In the genomic region with DNA sequence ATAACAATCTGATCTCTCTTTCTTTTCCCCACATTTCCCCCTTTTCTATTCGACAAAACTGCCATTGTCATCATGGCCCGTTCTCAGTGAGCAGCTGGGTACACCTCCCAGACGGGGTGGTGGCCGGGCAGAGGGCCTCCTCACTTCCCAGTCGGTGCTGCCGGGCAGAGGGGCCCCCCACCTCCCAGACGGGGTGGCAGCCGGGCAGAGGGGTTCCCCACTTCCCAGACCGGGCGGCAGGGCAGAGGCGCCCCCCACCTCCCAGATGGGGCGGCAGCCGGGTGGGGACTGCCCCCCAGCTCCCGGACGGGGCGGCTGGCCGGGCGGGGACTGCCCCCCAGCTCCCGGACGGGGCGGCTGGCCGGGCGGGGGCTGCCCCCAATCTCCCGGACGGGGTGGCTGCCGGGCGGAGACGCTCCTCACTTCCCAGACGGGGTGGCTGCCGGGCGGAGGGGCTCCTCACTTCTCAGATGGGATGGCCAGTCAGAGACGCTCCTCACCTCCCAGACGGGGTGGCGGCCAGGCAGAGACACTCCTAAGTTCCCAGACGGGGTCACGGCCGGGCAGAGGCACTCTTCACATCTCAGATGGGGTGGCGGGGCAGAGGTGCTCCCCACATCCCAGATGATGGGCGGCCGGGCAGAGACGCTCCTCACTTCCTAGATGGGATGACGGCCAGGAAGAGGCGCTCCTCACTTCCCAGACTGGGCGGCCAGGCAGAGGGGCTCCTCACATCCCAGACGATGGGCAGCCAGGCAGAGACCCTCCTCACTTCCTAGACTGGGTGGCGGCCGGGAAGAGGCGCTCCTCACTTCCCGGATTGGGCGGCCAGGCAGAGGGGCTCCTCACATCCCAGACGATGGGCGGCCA, we compare ENCODE assay signal across 1 cellular context. TPM values are rescaled to one million over a fixed set of nuclear protein-coding genes. Genes with fewer than 3 reads are reported as not detected.
"Had no signal": no experiment of that assay in that cellular context is flagged by ENCODE, and none has a peak within 500 bp of the region (broad histone marks: within the 10 kb centered on the region; RNA-seq: fewer than 3 reads in every experiment).

No MANE protein-coding gene starts in this region.

RNA-seq across cellular contexts. Expression of gene GNA14, which starts 54.6 kb away (rescaled TPM):
- total RNA-seq: foreskin keratinocyte had no signal
- polyA plus RNA-seq: foreskin keratinocyte had no signal
